8 cellular contexts compared by ENCODE assay signal in the genomic region with DNA sequence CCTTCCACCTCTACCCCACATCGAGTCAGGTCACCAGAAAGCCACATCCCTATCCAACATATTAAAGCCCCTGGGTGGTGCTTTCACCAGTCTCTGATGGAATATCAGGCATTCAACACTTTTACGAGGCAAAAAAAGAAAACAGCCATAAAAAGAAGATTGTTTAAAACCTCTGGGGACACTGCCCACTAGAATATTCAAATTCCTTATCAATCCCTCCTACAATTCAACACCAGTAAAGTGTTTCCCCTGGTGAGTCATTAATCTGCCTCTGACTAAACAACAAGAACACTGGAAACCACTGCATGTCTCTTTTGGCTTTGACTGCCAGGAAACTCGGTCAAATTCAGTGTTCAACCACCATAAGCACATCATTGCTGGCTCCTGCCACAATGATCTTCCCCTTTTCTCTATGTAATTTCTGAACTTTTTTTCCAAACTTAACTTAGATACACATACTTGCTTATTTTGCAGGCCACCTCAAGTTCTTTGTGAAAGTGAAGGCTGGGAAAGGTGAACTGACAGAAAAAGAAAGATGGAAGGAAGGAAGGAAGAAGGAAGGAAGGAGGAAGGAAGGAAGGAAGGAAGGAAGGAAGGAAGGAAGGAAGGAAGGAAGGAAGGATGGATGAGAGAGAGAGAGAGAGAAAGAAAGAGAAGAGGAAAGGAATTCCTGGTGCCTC.
A peak's percentile ranks its signal among the peaks of the same experiment; 100 is the strongest.
DNase-seq lines count a peak whose midpoint lies in the region; ATAC-seq and TF ChIP-seq lines count a peak whose summit lies in the region.

No MANE protein-coding gene starts in this region.

- no peaks in the 10 kb centered on the region for H3K9me3 ChIP-seq in MM.1S (replicated peaks; ENCODE audit: insufficient read depth, low read length)

- no peak for TF ChIP-seq CTCF in fibroblast of pulmonary artery (IDR thresholded peaks at IDR 0.05; ENCODE audit: low read length, missing control alignments)
- no peak for TF ChIP-seq CTCF in MM.1S (IDR thresholded peaks at IDR 0.05; ENCODE audit: low read length)

- H3K9ac ChIP-seq in MM.1S (ENCODE audit: low read length): no peak overlapping the region

- no peak overlapping the region for H3K4me3 ChIP-seq in fibroblast of pulmonary artery (replicated peaks; ENCODE audit: low read depth, low read length)
- H3K4me3 ChIP-seq in MM.1S (ENCODE audit: low read length): no peak overlapping the region

- H3K79me2 ChIP-seq in MM.1S (ENCODE audit: low read length): no peaks in the 10 kb centered on the region

- H3K4me2 ChIP-seq in MM.1S (ENCODE audit: low read depth, low read length): no peak overlapping the region

- H3K27ac ChIP-seq in MM.1S (ENCODE audit: low read length): no peak overlapping the region

- H4K20me1 ChIP-seq in MM.1S (ENCODE audit: insufficient read depth, low read length): no peaks in the 10 kb centered on the region

- no peaks in the 10 kb centered on the region for H3K36me3 ChIP-seq in MM.1S (replicated peaks; ENCODE audit: insufficient read depth, low read length)

- peak; percentile 69 for DNase-seq in ELR (ENCODE audit: low read depth)
- peak; percentile 34 to 51 for DNase-seq in NCI-H526 (lab: John Stamatoyannopoulos, UW)
- peak; percentile 74 for DNase-seq in fibroblast of pulmonary artery (ENCODE audit: low read depth)
- no peak for DNase-seq in MM.1S
- DNase-seq in superior temporal gyrus (ENCODE audit: extremely low spot score): no peak
- DNase-seq in HuH-7 (ENCODE audit: low spot score): no peak

- H2AFZ ChIP-seq in MM.1S (ENCODE audit: low read length): no peak overlapping the region

- H3K4me1 ChIP-seq in MM.1S (ENCODE audit: low read length): peaks cover 2% of the 10 kb centered on the region; the same call in 1 of the 2 replicates

- peak; percentile 48 for ATAC-seq in GM21717 (IDR thresholded peaks at IDR 0.05; ENCODE audit: unreplicated experiment)
- no peak for ATAC-seq in HG02763 (IDR thresholded peaks at IDR 0.05; ENCODE audit: unreplicated experiment)

- H3K27me3 ChIP-seq in MM.1S (replicated peaks; ENCODE audit: insufficient read depth, low read length): no peaks in the 10 kb centered on the region

- H3K9me2 ChIP-seq in MM.1S (replicated peaks; ENCODE audit: insufficient read depth, low read length): no peaks in the 10 kb centered on the region

- no peaks in the 10 kb centered on the region for H3F3A ChIP-seq in MM.1S (ENCODE audit: insufficient read depth, low read length)

Comparison
In these comparisons a context has a peak if more than half of its experiments do, and no peak if none do; other contexts are left out.
1. DNase-seq: peak in ELR (single experiment), NCI-H526 (2 of 2) and fibroblast of pulmonary artery (single experiment); none in MM.1S (single experiment), superior temporal gyrus (single experiment) and HuH-7 (single experiment).